Comparison of ENCODE assay signal across 12 cellular contexts in the genomic region with DNA sequence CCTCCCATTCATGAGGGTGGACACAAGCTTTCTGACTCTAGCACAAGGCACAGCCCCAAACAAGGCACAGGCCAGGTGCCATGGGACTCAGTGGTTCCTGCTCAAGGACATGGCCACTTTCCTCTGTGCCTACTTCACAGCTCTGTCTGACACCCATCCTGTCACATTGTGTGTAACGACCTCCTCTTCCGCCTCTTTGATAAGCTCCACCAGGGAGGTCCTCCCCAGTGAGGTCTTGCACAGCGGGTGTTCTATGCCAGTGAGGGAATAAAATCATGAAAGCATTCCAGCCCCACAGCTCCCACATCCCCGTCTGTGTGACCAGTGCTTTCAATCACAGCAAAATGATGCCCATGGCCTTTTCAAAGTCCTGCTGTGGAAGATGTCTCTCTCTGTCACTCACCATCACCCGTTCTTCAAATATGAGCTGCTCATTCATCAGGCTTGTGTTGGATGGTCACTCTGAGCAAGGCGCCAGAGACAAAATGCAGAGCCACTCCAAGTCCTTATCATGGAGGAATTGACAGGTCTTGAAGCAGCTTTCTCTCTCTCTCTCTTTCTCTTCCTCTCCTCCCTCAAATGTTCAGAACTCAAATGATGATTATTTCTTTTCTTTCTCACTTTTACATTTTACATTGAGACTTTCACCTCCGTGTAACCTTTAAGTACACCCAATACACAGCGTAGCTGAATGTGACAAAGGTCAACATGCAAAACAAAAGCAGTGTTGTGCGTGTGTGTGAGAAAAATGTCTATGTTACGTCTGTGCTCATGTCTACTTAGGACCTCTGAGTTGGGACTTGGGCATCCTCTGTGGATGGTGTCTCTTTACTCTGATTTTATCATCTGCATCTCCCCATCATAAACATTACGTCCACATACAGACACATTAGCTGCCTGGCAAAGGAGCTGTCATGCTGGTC.
"Had no signal": no experiment of that assay in that cellular context is flagged by ENCODE, and none has a peak within 500 bp of the region (broad histone marks: within the 10 kb centered on the region; RNA-seq: fewer than 3 reads in every experiment).

No MANE protein-coding gene starts in this region.

- H3K4me1 ChIP-seq: ascending aorta, heart left ventricle had no signal

- H3K9me3 Mint-ChIP-seq: activated T-cell treated with anti-CD3 and anti-CD28 coated beads, Interleukin-2, amount 50 U/mL, for 24 hours had no signal

- H3K27me3 ChIP-seq: ascending aorta, heart left ventricle, pancreas had no signal

- H3K4me3 ChIP-seq: ascending aorta, heart left ventricle, pancreas had no signal

- H3K36me3 ChIP-seq: ascending aorta, heart left ventricle, pancreas had no signal

- H3K27ac ChIP-seq: ascending aorta, heart left ventricle had no signal

- ATAC-seq: activated CD4-positive, CD25-positive, alpha-beta regulatory T cell treated with anti-CD3 and anti-CD28 coated beads, Interleukin-2, amount 50 U/mL, for 24 hours had no signal

- DNase-seq: activated gamma-delta T cell; activated T-cell treated with anti-CD3 and anti-CD28 coated beads, Interleukin-2, amount 50 U/mL, for 24 hours; heart left ventricle; mammary epithelial cell; nephron progenitor cell; pancreas; retina; trophoblast cell had no signal

- H3K9me3 ChIP-seq: ascending aorta, heart left ventricle, pancreas had no signal

- FAIRE-seq: colon, frontal cortex, pancreas had no signal

- H3K27ac Mint-ChIP-seq: activated T-cell treated with anti-CD3 and anti-CD28 coated beads, Interleukin-2, amount 50 U/mL, for 24 hours; nephron progenitor cell had no signal

- H3K4me3 Mint-ChIP-seq: activated T-cell treated with anti-CD3 and anti-CD28 coated beads, Interleukin-2, amount 50 U/mL, for 24 hours; nephron progenitor cell had no signal
